Comparison of ENCODE assay signal across 25 cellular contexts in genomic region chr20:24840121-24840713, GRCh38.
DNase-seq lines count a peak whose midpoint lies in the region; ATAC-seq, FAIRE-seq and TF ChIP-seq lines count a peak whose summit lies in the region.
"Had no signal": no experiment of that assay in that cellular context is flagged by ENCODE, and none has a peak within 500 bp of the region (broad histone marks: within the 10 kb centered on the region; RNA-seq: fewer than 3 reads in every experiment).

No MANE protein-coding gene starts in this region.

- peaks cover 3% of the 10 kb centered on the region; the same call in 2 of the 3 replicates for H3K9me3 ChIP-seq in GM12878 (replicated peaks; ENCODE audit: control insufficient read depth, insufficient read depth, low read length)
- no peaks in the 10 kb centered on the region for H3K9me3 ChIP-seq in psoas muscle
- H3K9me3 ChIP-seq: HAP-1, right atrium auricular region had no signal

- WGBS in GM12878 (ENCODE audit: insufficient coverage, insufficient replicate concordance, low lambda C conversion rate, missing lambda C conversion rate), result 11% methylated on average over 8 of the region's 8 CpGs
- 63 to 75% (median 65%) methylated on average over 8 of the region's 8 CpGs for WGBS in psoas muscle, 3 donors

- H3K27me3 ChIP-seq in GM23338 (ENCODE audit: insufficient read depth) (no peaks in the 10 kb centered on the region), GM12878 (replicated peaks in 1 of 2; ENCODE audit: control insufficient read depth in 2 of 2, insufficient read depth in 2 of 2, low read length in 1 of 2) (no peaks in the 10 kb centered on the region), psoas muscle (ENCODE audit: insufficient read depth in 3 of 3, low read length in 2 of 3) (no peaks in the 10 kb centered on the region)
- H3K27me3 ChIP-seq: right atrium auricular region had no signal

- CTCF ChIA-PET in GM12878 (lab: Yijun Ruan, JAX), result no interaction called here

- H3K4me3 Mint-ChIP-seq in natural killer cell treated with Interleukin-12 subunit alpha and Interleukin-12 subunit beta and Interleukin-15 and Interleukin-18, amount 100 ng/mL, for 72 hours, result peak overlapping the region; percentile 16
- no peak overlapping the region for H3K4me3 Mint-ChIP-seq in natural killer cell
- no peak overlapping the region for H3K4me3 Mint-ChIP-seq in GM23338
- H3K4me3 Mint-ChIP-seq: activated T-helper 17 cell treated with anti-CD3 and anti-CD28 coated beads, Interleukin-2, amount 50 U/mL, for 72 hours; memory B cell; stimulated activated naive CD8-positive, alpha-beta T cell treated with anti-CD3 and anti-CD28 coated beads, Interleukin-15, amount 100 ng/mL, for 72 hours had no signal

- no peaks in the 10 kb centered on the region for H3K9me3 Mint-ChIP-seq in natural killer cell treated with Interleukin-12 subunit alpha and Interleukin-12 subunit beta and Interleukin-15 and Interleukin-18, amount 100 ng/mL, for 72 hours
- no peaks in the 10 kb centered on the region for H3K9me3 Mint-ChIP-seq in natural killer cell
- H3K9me3 Mint-ChIP-seq in GM23338, result 0 out of 3 replicates have a peak, but pooled peaks cover 2% of the 10 kb centered on the region
- H3K9me3 Mint-ChIP-seq: activated naive CD4-positive, alpha-beta T cell treated with anti-CD3 and anti-CD28 coated beads, Interleukin-2, amount 50 U/mL, for 72 hours; activated T-helper 17 cell treated with anti-CD3 and anti-CD28 coated beads, Interleukin-2, amount 50 U/mL, for 72 hours; memory B cell; stimulated activated naive CD8-positive, alpha-beta T cell treated with anti-CD3 and anti-CD28 coated beads, Interleukin-15, amount 100 ng/mL, for 72 hours had no signal

- H3F3A ChIP-seq in GM23338 (replicated peaks; ENCODE audit: low read depth), result no peaks in the 10 kb centered on the region

- TF ChIP-seq EP300 in GM12878 (IDR thresholded peaks at IDR 0.05; ENCODE audit: borderline replicate concordance in 1 of 2, control insufficient read depth in 1 of 2, low read depth in 2 of 2, low read length in 2 of 2), result no peak

- H3K4me3 ChIP-seq in GM23338 (no peak overlapping the region), GM12878 (no peak overlapping the region), psoas muscle (no peak overlapping the region)
- H3K4me3 ChIP-seq: HAP-1, K562, right atrium auricular region had no signal

- H3K4me1 ChIP-seq in GM23338 (ENCODE audit: insufficient read depth), result no peaks in the 10 kb centered on the region
- peaks cover 49% of the 10 kb centered on the region for H3K4me1 ChIP-seq in GM12878 (ENCODE audit: control insufficient read depth, insufficient read depth, low read length)
- H3K4me1 ChIP-seq in psoas muscle, result no peaks in the 10 kb centered on the region
- H3K4me1 ChIP-seq: HAP-1, right atrium auricular region had no signal

- no peak for TF ChIP-seq RAD21 in GM12878 (IDR thresholded peaks at IDR 0.05; ENCODE audit: insufficient read depth, low read depth, low read length)

- RAD21 ChIA-PET in GM12878 (lab: Charles Lee; ENCODE audit: unreplicated experiment), result no interaction called here

- H3K9me2 ChIP-seq in GM23338 (ENCODE audit: insufficient read depth), result peaks cover 8% of the 10 kb centered on the region; the same call in 1 of the 2 replicates

- no peaks in the 10 kb centered on the region for H3K36me3 Mint-ChIP-seq in natural killer cell treated with Interleukin-12 subunit alpha and Interleukin-12 subunit beta and Interleukin-15 and Interleukin-18, amount 100 ng/mL, for 72 hours
- no peaks in the 10 kb centered on the region for H3K36me3 Mint-ChIP-seq in natural killer cell
- no peaks in the 10 kb centered on the region for H3K36me3 Mint-ChIP-seq in GM23338 (ENCODE audit: low read depth)
- H3K36me3 Mint-ChIP-seq: activated naive CD4-positive, alpha-beta T cell treated with anti-CD3 and anti-CD28 coated beads, Interleukin-2, amount 50 U/mL, for 72 hours; memory B cell had no signal

- ATAC-seq in natural killer cell treated with Interleukin-12 subunit alpha and Interleukin-12 subunit beta and Interleukin-15 and Interleukin-18, amount 100 ng/mL, for 72 hours, result peak in 1 of 2 donors; percentile 41
- no peak for ATAC-seq in natural killer cell
- no peak for ATAC-seq in GM23338
- peak; percentile 24 for ATAC-seq in GM12878
- no peak for ATAC-seq in psoas muscle
- ATAC-seq: activated naive CD4-positive, alpha-beta T cell treated with anti-CD3 and anti-CD28 coated beads, Interleukin-2, amount 50 U/mL, for 72 hours; activated T-helper 17 cell treated with anti-CD3 and anti-CD28 coated beads, Interleukin-2, amount 50 U/mL, for 72 hours; K562; stimulated activated naive CD8-positive, alpha-beta T cell treated with anti-CD3 and anti-CD28 coated beads, Interleukin-15, amount 100 ng/mL, for 72 hours had no signal

- H3K27me3 Mint-ChIP-seq in natural killer cell treated with Interleukin-12 subunit alpha and Interleukin-12 subunit beta and Interleukin-15 and Interleukin-18, amount 100 ng/mL, for 72 hours, result peaks cover 12 to 17% of the 10 kb centered on the region in 2 donors
- H3K27me3 Mint-ChIP-seq in natural killer cell (ENCODE audit: low read depth in 2 of 2) (peaks cover 12 to 23% of the 10 kb centered on the region in 2 donors), GM23338 (ENCODE audit: insufficient read depth, low read depth, poor library complexity) (peaks cover 2% of the 10 kb centered on the region)

- H3K79me2 ChIP-seq in GM23338 (replicated peaks; ENCODE audit: insufficient read depth) (no peaks in the 10 kb centered on the region), GM12878 (ENCODE audit: control insufficient read depth, insufficient read depth, low read length) (no peaks in the 10 kb centered on the region)

- FAIRE-seq in GM12878 (lab: Jason Lieb, UNC), result no peak
- FAIRE-seq: endometrium, K562, RCC 7860 had no signal

- H3K36me3 ChIP-seq in GM23338 (ENCODE audit: insufficient read depth), result no peaks in the 10 kb centered on the region
- H3K36me3 ChIP-seq in GM12878 (ENCODE audit: control insufficient read depth in 2 of 2, insufficient read depth in 2 of 2, low read length in 1 of 2), result no peaks in the 10 kb centered on the region
- no peaks in the 10 kb centered on the region for H3K36me3 ChIP-seq in psoas muscle (ENCODE audit: insufficient read depth in 1 of 2, low read depth in 1 of 2)
- H3K36me3 ChIP-seq: HAP-1, right atrium auricular region had no signal

- SMC1A ChIA-PET in GM12878 (lab: Charles Lee; ENCODE audit: uncharacterized antibody, unreplicated experiment), result no interaction called here

- no peaks in the 10 kb centered on the region for H4K20me1 ChIP-seq in GM23338 (replicated peaks; ENCODE audit: insufficient read depth)
- no peaks in the 10 kb centered on the region for H4K20me1 ChIP-seq in GM12878 (ENCODE audit: control insufficient read depth, insufficient read depth)

- in situ Hi-C loops in GM12878 (cut with MboI), result loop anchor here (10.0 kb wide), 1 partner anchor 455 kb away; no protein-coding TSS in a partner anchor

- peaks cover 10 to 14% of the 10 kb centered on the region in 2 donors for H3K4me1 Mint-ChIP-seq in natural killer cell treated with Interleukin-12 subunit alpha and Interleukin-12 subunit beta and Interleukin-15 and Interleukin-18, amount 100 ng/mL, for 72 hours (ENCODE audit: low read depth in 2 of 2)
- H3K4me1 Mint-ChIP-seq in natural killer cell (peaks cover 0 to 10% of the 10 kb centered on the region in 2 donors), GM23338 (peaks cover 9% of the 10 kb centered on the region; the same call in 1 of the 3 replicates)

- H2AFZ ChIP-seq in GM23338 (peak overlapping the region; percentile 5; the same call in 1 of the 2 replicates), GM12878 (ENCODE audit: control insufficient read depth, low read depth, low read length) (no peak overlapping the region)

- H3K27ac ChIP-seq in GM23338 (ENCODE audit: low read depth) (no peak overlapping the region), GM12878 (ENCODE audit: control insufficient read depth, insufficient read depth) (peak overlapping the region; percentile 20; the same call in 1 of the 2 replicates), psoas muscle (no peak overlapping the region)
- H3K27ac ChIP-seq: right atrium auricular region had no signal

- TF ChIP-seq POLR2A in GM12878 (IDR thresholded peaks at IDR 0.05; ENCODE audit: low read depth, low read length), result no peak

- TF ChIP-seq CTCF in natural killer cell (IDR thresholded peaks at IDR 0.05) (no peak), GM23338 (conservative IDR thresholded peaks at IDR 0.05; ENCODE audit: low read depth in 2 of 2) (no peak), GM12878 (IDR thresholded peaks at IDR 0.05 in 2 of 3, conservative IDR thresholded peaks at IDR 0.05 in 1 of 3; ENCODE audit: control insufficient read depth in 2 of 3, extremely low read depth in 1 of 3, insufficient read depth in 1 of 3, low read depth in 3 of 3, low read length in 3 of 3) (no peak), psoas muscle (IDR thresholded peaks at IDR 0.05) (no peak)

- no peak for DNase-seq in natural killer cell treated with Interleukin-12 subunit alpha and Interleukin-12 subunit beta and Interleukin-15 and Interleukin-18, amount 100 ng/mL, for 72 hours (ENCODE audit: low spot score)
- DNase-seq in natural killer cell (no peak), GM23338 (ENCODE audit: low spot score) (no peak), GM12878 (ENCODE audit: low read depth, low spot score) (peak; percentile 37), DMS53 (lab: John Stamatoyannopoulos, UW) (no peak), psoas muscle (no peak), HT-29 (ENCODE audit: low spot score) (no peak), glomerular visceral epithelial cell (ENCODE audit: extremely low spot score) (no peak)
- DNase-seq: activated CD4-positive, alpha-beta T cell treated with anti-CD3 and anti-CD28 coated beads for 48 hours; COR-L47; kidney glomerular epithelial cell; NCI-H1436 treated with DMSO at 0.1 percent for 48 hours; NCI-H510A treated with DMSO at 0.1 percent for 48 hours; occipital lobe; stimulated activated naive CD8-positive, alpha-beta T cell treated with anti-CD3 and anti-CD28 coated beads, Interleukin-15, amount 100 ng/mL, for 72 hours; T-helper 2 cell; trophoblast cell had no signal

- H3K4me2 ChIP-seq in GM23338, result no peak overlapping the region
- peak overlapping the region; percentile 49 for H3K4me2 ChIP-seq in GM12878 (ENCODE audit: control insufficient read depth, insufficient read depth)

- POLR2A ChIA-PET in GM12878 (lab: Charles Lee), result no interaction called here

- no peak overlapping the region for H3K27ac Mint-ChIP-seq in natural killer cell treated with Interleukin-12 subunit alpha and Interleukin-12 subunit beta and Interleukin-15 and Interleukin-18, amount 100 ng/mL, for 72 hours
- H3K27ac Mint-ChIP-seq in natural killer cell (no peak overlapping the region), GM23338 (no peak overlapping the region)
- H3K27ac Mint-ChIP-seq: activated naive CD4-positive, alpha-beta T cell treated with anti-CD3 and anti-CD28 coated beads, Interleukin-2, amount 50 U/mL, for 72 hours; activated T-helper 17 cell treated with anti-CD3 and anti-CD28 coated beads, Interleukin-2, amount 50 U/mL, for 72 hours; memory B cell; stimulated activated naive CD8-positive, alpha-beta T cell treated with anti-CD3 and anti-CD28 coated beads, Interleukin-15, amount 100 ng/mL, for 72 hours had no signal

- intact Hi-C loops in natural killer cell (cut with micrococcal nuclease), result no loop called here
- intact Hi-C loops in GM12878 (cut with micrococcal nuclease; ENCODE audit: unreplicated experiment), result loop anchor here (5.0 kb wide), 1 partner anchor 77 kb away; no protein-coding TSS in a partner anchor
- intact Hi-C loops in psoas muscle (cut with DNase I), result no loop called here

- no TSS peak for BruUV-seq in GM12878 (replicated peaks; lab: Mats Ljungman, UMichigan)

- no peak overlapping the region for H3K9ac ChIP-seq in GM12878 (ENCODE audit: control insufficient read depth, insufficient read depth, low read length)
